Comparison of ENCODE assay signal across 1 cellular context in the genomic region with DNA sequence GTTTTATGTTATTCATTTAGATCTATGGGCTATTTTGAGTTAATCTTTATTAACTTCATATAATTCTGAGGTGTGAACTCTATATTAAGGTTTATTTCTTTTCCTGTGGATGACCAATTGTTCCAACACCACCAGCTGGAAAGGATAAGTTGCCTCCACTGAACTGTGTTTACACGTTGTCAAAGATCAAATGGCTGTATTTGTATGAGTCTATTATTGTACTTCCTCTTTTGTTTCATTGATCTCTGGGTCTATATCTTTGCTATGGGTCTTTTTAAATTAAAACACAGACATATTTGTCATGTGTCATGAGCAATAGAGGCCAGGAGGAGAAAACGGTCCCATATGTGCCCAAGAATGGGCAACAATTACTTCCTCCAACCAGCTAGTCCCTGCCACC.
TF ChIP-seq lines count a peak whose summit lies in the region.

No MANE protein-coding gene starts in this region.

TF ChIP-seq in GM12878, 131 proteins besides CTCF, POLR2A, EP300 and RAD21 (continued from another document):
- TF ChIP-seq, protein P1, sequence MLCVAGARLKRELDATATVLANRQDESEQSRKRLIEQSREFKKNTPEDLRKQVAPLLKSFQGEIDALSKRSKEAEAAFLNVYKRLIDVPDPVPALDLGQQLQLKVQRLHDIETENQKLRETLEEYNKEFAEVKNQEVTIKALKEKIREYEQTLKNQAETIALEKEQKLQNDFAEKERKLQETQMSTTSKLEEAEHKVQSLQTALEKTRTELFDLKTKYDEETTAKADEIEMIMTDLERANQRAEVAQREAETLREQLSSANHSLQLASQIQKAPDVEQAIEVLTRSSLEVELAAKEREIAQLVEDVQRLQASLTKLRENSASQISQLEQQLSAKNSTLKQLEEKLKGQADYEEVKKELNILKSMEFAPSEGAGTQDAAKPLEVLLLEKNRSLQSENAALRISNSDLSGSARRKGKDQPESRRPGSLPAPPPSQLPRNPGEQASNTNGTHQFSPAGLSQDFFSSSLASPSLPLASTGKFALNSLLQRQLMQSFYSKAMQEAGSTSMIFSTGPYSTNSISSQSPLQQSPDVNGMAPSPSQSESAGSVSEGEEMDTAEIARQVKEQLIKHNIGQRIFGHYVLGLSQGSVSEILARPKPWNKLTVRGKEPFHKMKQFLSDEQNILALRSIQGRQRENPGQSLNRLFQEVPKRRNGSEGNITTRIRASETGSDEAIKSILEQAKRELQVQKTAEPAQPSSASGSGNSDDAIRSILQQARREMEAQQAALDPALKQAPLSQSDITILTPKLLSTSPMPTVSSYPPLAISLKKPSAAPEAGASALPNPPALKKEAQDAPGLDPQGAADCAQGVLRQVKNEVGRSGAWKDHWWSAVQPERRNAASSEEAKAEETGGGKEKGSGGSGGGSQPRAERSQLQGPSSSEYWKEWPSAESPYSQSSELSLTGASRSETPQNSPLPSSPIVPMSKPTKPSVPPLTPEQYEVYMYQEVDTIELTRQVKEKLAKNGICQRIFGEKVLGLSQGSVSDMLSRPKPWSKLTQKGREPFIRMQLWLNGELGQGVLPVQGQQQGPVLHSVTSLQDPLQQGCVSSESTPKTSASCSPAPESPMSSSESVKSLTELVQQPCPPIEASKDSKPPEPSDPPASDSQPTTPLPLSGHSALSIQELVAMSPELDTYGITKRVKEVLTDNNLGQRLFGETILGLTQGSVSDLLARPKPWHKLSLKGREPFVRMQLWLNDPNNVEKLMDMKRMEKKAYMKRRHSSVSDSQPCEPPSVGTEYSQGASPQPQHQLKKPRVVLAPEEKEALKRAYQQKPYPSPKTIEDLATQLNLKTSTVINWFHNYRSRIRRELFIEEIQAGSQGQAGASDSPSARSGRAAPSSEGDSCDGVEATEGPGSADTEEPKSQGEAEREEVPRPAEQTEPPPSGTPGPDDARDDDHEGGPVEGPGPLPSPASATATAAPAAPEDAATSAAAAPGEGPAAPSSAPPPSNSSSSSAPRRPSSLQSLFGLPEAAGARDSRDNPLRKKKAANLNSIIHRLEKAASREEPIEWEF (IDR thresholded peaks at IDR 0.05; ENCODE audit: insufficient replicate concordance, low read depth, low read length) = peak; percentile 79
